ENCODE assay signal across 8 cellular contexts in genomic region chrX:150575415-150575814, GRCh38. TPM values are rescaled to one million over a fixed set of nuclear protein-coding genes. Genes with fewer than 3 reads are reported as not detected.
DNase-seq lines count a peak whose midpoint lies in the region; ATAC-seq, FAIRE-seq and TF ChIP-seq lines count a peak whose summit lies in the region.

No MANE protein-coding gene starts in this region.

- H3F3A ChIP-seq in smooth muscle cell (ENCODE audit: low read depth): no peaks in the 10 kb centered on the region

- DNase-seq in EL (peak; percentile 56), RCC 7860 (ENCODE audit: low spot score) (no peak), smooth muscle cell (lab: John Stamatoyannopoulos, UW; ENCODE audit: unreplicated experiment) (no peak), neuronal stem cell (ENCODE audit: low spot score) (no peak), NCI-H748 treated with DMSO at 0.1 percent for 48 hours (lab: John Stamatoyannopoulos, UW) (no peak), tibial artery (no peak)
- peak; percentile 24 for DNase-seq in activated naive CD8-positive, alpha-beta T cell treated with anti-CD3 and anti-CD28 coated beads, Interleukin-2, amount 50 U/mL, for 16 hours (ENCODE audit: low read depth, low spot score)

- 63% methylated on average over 5 of the region's 5 CpGs for WGBS in smooth muscle cell (ENCODE audit: low lambda C conversion rate)
- no CpG with 5 or more reads among the region's 5 CpGs for WGBS in neuronal stem cell (ENCODE audit: extremely low coverage in 2 of 2, insufficient read length in 2 of 2, insufficient replicate concordance in 1 of 2), 2 donors

- intact Hi-C loops in tibial artery (cut with DNase I; ENCODE audit: low total_unique reads): no loop called here

- H2BK5ac ChIP-seq in neuronal stem cell (ENCODE audit: low read length): no peak overlapping the region

- no peak overlapping the region for H3K4me3 ChIP-seq in smooth muscle cell
- H3K4me3 ChIP-seq in neuronal stem cell (ENCODE audit: low read length in 2 of 2): no peak overlapping the region
- H3K4me3 ChIP-seq in tibial artery: no peak overlapping the region

- H3K18ac ChIP-seq in neuronal stem cell (ENCODE audit: low read length): no peak overlapping the region

- TF ChIP-seq CTCF in smooth muscle cell (IDR thresholded peaks at IDR 0.05; ENCODE audit: borderline replicate concordance, insufficient read depth, poor library complexity, severe bottlenecking) (no peak), tibial artery (IDR thresholded peaks at IDR 0.05) (no peak)

- H3K27me3 ChIP-seq in smooth muscle cell (ENCODE audit: low read depth) (no peaks in the 10 kb centered on the region), neuronal stem cell (ENCODE audit: control insufficient read depth in 3 of 3, insufficient read depth in 3 of 3, low read depth in 1 of 3, low read length in 3 of 3) (no peaks in the 10 kb centered on the region), tibial artery (no peaks in the 10 kb centered on the region)

- H3K4me2 ChIP-seq in smooth muscle cell (no peak overlapping the region), neuronal stem cell (ENCODE audit: insufficient read depth, low read length, poor library complexity, severe bottlenecking) (no peak overlapping the region)

- no peaks in the 10 kb centered on the region for H3K79me1 ChIP-seq in neuronal stem cell (ENCODE audit: low read depth, low read length)

- no peak for ATAC-seq in GM18909 (IDR thresholded peaks at IDR 0.05; ENCODE audit: poor library complexity, unreplicated experiment)

- no peak overlapping the region for H4K91ac ChIP-seq in neuronal stem cell (ENCODE audit: low read depth, low read length, poor library complexity)

- no peak overlapping the region for H3K23ac ChIP-seq in neuronal stem cell (ENCODE audit: low read depth, low read length, poor library complexity)

- H3K27ac ChIP-seq in smooth muscle cell (ENCODE audit: low read depth) (peak overlapping the region; percentile 56), neuronal stem cell (replicated peaks; ENCODE audit: low read length) (no peak overlapping the region), tibial artery (no peak overlapping the region)

- peaks cover 7% of the 10 kb centered on the region for H3K79me2 ChIP-seq in smooth muscle cell (ENCODE audit: low read depth)

- H3K4me1 ChIP-seq in smooth muscle cell (ENCODE audit: low read depth) (no peaks in the 10 kb centered on the region), neuronal stem cell (ENCODE audit: control insufficient read depth in 2 of 2, insufficient read depth in 1 of 2, low read depth in 1 of 2, low read length in 2 of 2) (peaks cover 0 to 3% of the 10 kb centered on the region in 2 donors), tibial artery (peaks cover 0 to 4% (median 0%) of the 10 kb centered on the region in 4 donors)

- H2BK15ac ChIP-seq in neuronal stem cell (ENCODE audit: low read length): no peak overlapping the region

- no peak overlapping the region for H4K8ac ChIP-seq in neuronal stem cell (ENCODE audit: low read depth, low read length)

- no peaks in the 10 kb centered on the region for H4K20me1 ChIP-seq in smooth muscle cell (ENCODE audit: low read depth)

- H3K9me3 ChIP-seq in smooth muscle cell (replicated peaks; ENCODE audit: low read depth) (no peaks in the 10 kb centered on the region), neuronal stem cell (replicated peaks in 1 of 2; ENCODE audit: control insufficient read depth in 2 of 2, insufficient read depth in 1 of 2, low read depth in 1 of 2, low read length in 2 of 2) (no peaks in the 10 kb centered on the region), tibial artery (peaks cover 0 to 4% (median 0%) of the 10 kb centered on the region in 3 donors)

- no peak overlapping the region for H3K4ac ChIP-seq in neuronal stem cell (ENCODE audit: low read length)

- H2BK12ac ChIP-seq in neuronal stem cell (ENCODE audit: low read length): no peak overlapping the region

- no peak overlapping the region for H2BK120ac ChIP-seq in neuronal stem cell (ENCODE audit: low read depth, low read length)

- H3K36me3 ChIP-seq in smooth muscle cell (ENCODE audit: low read depth): no peaks in the 10 kb centered on the region
- H3K36me3 ChIP-seq in neuronal stem cell (replicated peaks in 1 of 2; ENCODE audit: control insufficient read depth in 2 of 2, insufficient read depth in 2 of 2, low read length in 2 of 2): no peaks in the 10 kb centered on the region
- no peaks in the 10 kb centered on the region for H3K36me3 ChIP-seq in tibial artery

- peak overlapping the region; percentile 20 for H3K9ac ChIP-seq in smooth muscle cell (ENCODE audit: low read depth)
- H3K9ac ChIP-seq in neuronal stem cell (ENCODE audit: low read depth, low read length, poor library complexity): no peak overlapping the region

- no peak overlapping the region for H3K14ac ChIP-seq in neuronal stem cell (ENCODE audit: low read length)

- no peak overlapping the region for H2AFZ ChIP-seq in smooth muscle cell (ENCODE audit: low read depth)
- H2AFZ ChIP-seq in neuronal stem cell (ENCODE audit: low read length): no peak overlapping the region

- peak; percentile 64 for FAIRE-seq in RCC 7860 (lab: Jason Lieb, UNC)

- H2AK5ac ChIP-seq in neuronal stem cell (ENCODE audit: low read depth, low read length): no peak overlapping the region

RNA-seq across cellular contexts. Expression of gene MTM1, which starts 7.0 kb away (rescaled TPM):
- 10.1 and 12.9 TPM in 2 replicates for total RNA-seq in smooth muscle cell
- 4.5 and 5.1 TPM in 2 replicates for polyA plus RNA-seq in smooth muscle cell
- 4.0 TPM for polyA plus RNA-seq in neuronal stem cell (2013, experiment 1 of 2)
- 3.9 TPM for polyA plus RNA-seq in neuronal stem cell (2013, experiment 2 of 2)

Comparison
In these comparisons a context has a peak if more than half of its experiments do, and no peak if none do; other contexts are left out.
1. DNase-seq: peak in EL (single experiment) and activated naive CD8-positive, alpha-beta T cell treated with anti-CD3 and anti-CD28 coated beads, Interleukin-2, amount 50 U/mL, for 16 hours (single experiment); none in RCC 7860 (single experiment), smooth muscle cell (single experiment), neuronal stem cell (single experiment), NCI-H748 treated with DMSO at 0.1 percent for 48 hours (single experiment) and tibial artery (0 of 2).